In the genomic region with DNA sequence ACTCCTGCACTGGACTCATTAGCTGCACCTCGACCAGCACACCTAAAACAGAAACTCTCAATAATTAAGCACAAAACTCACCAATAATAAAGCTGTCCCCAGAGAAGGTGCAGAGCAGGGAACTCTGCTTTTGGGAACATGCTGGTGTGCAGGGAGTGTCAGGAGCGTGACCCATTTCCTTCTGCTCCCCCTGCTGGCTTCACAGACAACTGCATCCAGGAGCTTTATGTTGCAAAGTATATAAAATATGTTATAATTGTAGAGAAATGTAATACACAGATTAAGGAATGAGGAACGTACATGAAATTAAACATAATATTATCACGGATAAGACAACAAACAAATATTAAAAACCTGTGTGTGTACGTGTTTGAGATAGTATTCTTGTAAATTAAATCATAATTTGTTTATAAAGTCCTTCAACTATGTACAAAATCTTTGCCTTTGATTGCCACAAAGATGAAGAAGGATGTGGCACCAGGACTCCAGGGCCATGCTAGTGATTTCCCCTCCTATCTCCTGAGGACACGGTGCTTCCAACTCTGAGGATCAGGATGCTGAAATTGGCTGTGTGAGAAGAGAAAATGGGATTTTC, we compare ENCODE assay signal across 9 cellular contexts.
DNase-seq lines count a peak whose midpoint lies in the region; FAIRE-seq and TF ChIP-seq lines count a peak whose summit lies in the region.
"Had no signal": no experiment of that assay in that cellular context is flagged by ENCODE, and none has a peak within 500 bp of the region (broad histone marks: within the 10 kb centered on the region; RNA-seq: fewer than 3 reads in every experiment).

No MANE protein-coding gene starts in this region.

- no peak overlapping the region for H3K4me2 ChIP-seq in SU-DHL-6 (ENCODE audit: low read depth, low read length, poor library complexity, severe bottlenecking)

- no peaks in the 10 kb centered on the region for H3K79me2 ChIP-seq in SU-DHL-6 (ENCODE audit: insufficient read depth, low read length)

- TF ChIP-seq POLR2A in tibial nerve (IDR thresholded peaks at IDR 0.05), result no peak

- no peak overlapping the region for H3K27ac Mint-ChIP-seq in CD4-positive, alpha-beta memory T cell

- no peak overlapping the region for H3K4me3 ChIP-seq in CD4-positive, alpha-beta memory T cell (ENCODE audit: low read length in 2 of 2)
- H3K4me3 ChIP-seq in SU-DHL-6 (ENCODE audit: insufficient read depth, low read length, poor library complexity, severe bottlenecking) (no peak overlapping the region), tibial nerve (no peak overlapping the region)
- H3K4me3 ChIP-seq: SJSA1 had no signal

- H3K27me3 ChIP-seq in CD4-positive, alpha-beta memory T cell (ENCODE audit: insufficient read depth, low read length), result no peaks in the 10 kb centered on the region
- no peaks in the 10 kb centered on the region for H3K27me3 ChIP-seq in SU-DHL-6 (ENCODE audit: low read length)
- H3K27me3 ChIP-seq in tibial nerve, result peaks cover 0 to 8% of the 10 kb centered on the region in 2 donors
- H3K27me3 ChIP-seq: SJSA1 had no signal

- intact Hi-C loops in CD4-positive, alpha-beta memory T cell (cut with micrococcal nuclease), result no loop called here

- peaks cover 0 to 2% (median 0%) of the 10 kb centered on the region in 8 donors for H3K9me3 Mint-ChIP-seq in CD4-positive, alpha-beta memory T cell

- H3K36me3 Mint-ChIP-seq in CD4-positive, alpha-beta memory T cell, result no peaks in the 10 kb centered on the region

- no peak overlapping the region for H3K27ac ChIP-seq in CD4-positive, alpha-beta memory T cell (ENCODE audit: low read depth, low read length)
- no peak overlapping the region for H3K27ac ChIP-seq in SU-DHL-6 (ENCODE audit: low read depth, low read length)
- no peak overlapping the region for H3K27ac ChIP-seq in tibial nerve
- H3K27ac ChIP-seq: SJSA1 had no signal

- H3K4me3 Mint-ChIP-seq in CD4-positive, alpha-beta memory T cell, result no peak overlapping the region

- peaks cover 27 to 36% of the 10 kb centered on the region in 2 donors for H3K27me3 Mint-ChIP-seq in CD4-positive, alpha-beta memory T cell

- no peaks in the 10 kb centered on the region for H3K9me2 ChIP-seq in SU-DHL-6 (replicated peaks; ENCODE audit: insufficient read depth, low read length)

- H3K9ac ChIP-seq in SU-DHL-6 (ENCODE audit: low read length), result no peak overlapping the region

- POLR2A ChIA-PET in CD4-positive, alpha-beta memory T cell (lab: Charles Lee; ENCODE audit: partially characterized antibody), result no interaction called here

- no peak for TF ChIP-seq EP300 in tibial nerve (IDR thresholded peaks at IDR 0.05)

- DNase-seq in CD4-positive, alpha-beta memory T cell, result peak in 4 of 5 donors; percentile 7 to 21 (median 18)
- peak; percentile 27 for DNase-seq in GM19239 (ENCODE audit: insufficient read length, low spot score)
- peak; percentile 2 for DNase-seq in HS-5 (ENCODE audit: low read depth)
- peak; percentile 38 for DNase-seq in cerebellum (ENCODE audit: low spot score)
- DNase-seq in medulla oblongata (ENCODE audit: extremely low spot score), result peak; percentile 44
- peak in 1 of 2 donors; percentile 39 for DNase-seq in tibial nerve (ENCODE audit: low spot score in 2 of 2)
- no peak for DNase-seq in UCSD-AML1 (lab: John Stamatoyannopoulos, UW; ENCODE audit: unreplicated experiment)

- WGBS in tibial nerve, 2 donors, result 10 to 14% methylated on average over 6 of the region's 6 CpGs

- no peaks in the 10 kb centered on the region for H3K9me3 ChIP-seq in CD4-positive, alpha-beta memory T cell (ENCODE audit: control insufficient read depth in 1 of 2, low read length in 2 of 2)
- H3K9me3 ChIP-seq in SU-DHL-6 (ENCODE audit: insufficient read depth, low read length) (no peaks in the 10 kb centered on the region), tibial nerve (no peaks in the 10 kb centered on the region)
- H3K9me3 ChIP-seq: SJSA1 had no signal

- H3K4me1 ChIP-seq in CD4-positive, alpha-beta memory T cell (ENCODE audit: insufficient read depth, low read length), result no peaks in the 10 kb centered on the region
- H3K4me1 ChIP-seq in tibial nerve, result no peaks in the 10 kb centered on the region
- H3K4me1 ChIP-seq: SJSA1 had no signal

- no peaks in the 10 kb centered on the region for H3K4me1 Mint-ChIP-seq in CD4-positive, alpha-beta memory T cell

- H3F3A ChIP-seq in SU-DHL-6 (ENCODE audit: insufficient read depth), result no peaks in the 10 kb centered on the region

- FAIRE-seq in GM19239 (lab: Jason Lieb, UNC), result peak; percentile 40

- TF ChIP-seq CTCF in SU-DHL-6 (IDR thresholded peaks at IDR 0.05; ENCODE audit: insufficient read depth, low read length, poor library complexity, severe bottlenecking) (peak; percentile 85), tibial nerve (IDR thresholded peaks at IDR 0.05) (peak; percentile 44 to 85 (median 79))

- H4K20me1 ChIP-seq in SU-DHL-6 (ENCODE audit: low read depth, low read length), result no peaks in the 10 kb centered on the region

- no peaks in the 10 kb centered on the region for H3K36me3 ChIP-seq in CD4-positive, alpha-beta memory T cell (ENCODE audit: insufficient read depth, low read length)
- H3K36me3 ChIP-seq in SU-DHL-6 (ENCODE audit: low read length) (no peaks in the 10 kb centered on the region), tibial nerve (no peaks in the 10 kb centered on the region)
- H3K36me3 ChIP-seq: SJSA1 had no signal

- no peak overlapping the region for H2AFZ ChIP-seq in SU-DHL-6 (ENCODE audit: low read depth, low read length, severe bottlenecking)

- CTCF ChIA-PET in CD4-positive, alpha-beta memory T cell (lab: Charles Lee; ENCODE audit: partially characterized antibody), result interaction anchor here (0.8 to 3.2 kb wide), 16 partner anchors 8 to 158 kb away, joined by 3 to 17 read pairs (median 4); no protein-coding TSS in a partner anchor
